In the genomic region with DNA sequence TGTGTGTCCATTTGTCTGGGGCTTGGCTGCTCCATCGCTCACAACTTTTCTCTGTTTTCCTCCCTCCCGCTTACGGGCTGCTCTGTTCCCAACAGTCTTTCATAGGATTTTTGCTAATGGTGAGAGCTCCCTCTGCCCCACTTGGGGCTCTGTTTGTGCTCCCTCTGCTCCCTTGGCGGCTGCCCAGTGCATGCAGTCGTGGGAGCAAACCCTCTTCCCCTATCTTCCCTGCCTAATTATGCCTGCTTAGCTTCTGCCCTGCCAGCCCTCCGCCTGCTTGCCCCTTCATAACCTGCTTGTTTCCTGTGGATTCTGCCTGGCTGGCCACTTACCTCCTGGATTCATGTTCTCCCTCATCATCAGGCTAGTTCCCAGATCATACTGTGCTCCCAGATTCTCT, we compare ENCODE assay signal across 19 cellular contexts. TPM values are rescaled to one million over a fixed set of nuclear protein-coding genes. Genes with fewer than 3 reads are reported as not detected.
"Had no signal": no experiment of that assay in that cellular context is flagged by ENCODE, and none has a peak within 500 bp of the region (broad histone marks: within the 10 kb centered on the region; RNA-seq: fewer than 3 reads in every experiment).

No MANE protein-coding gene starts in this region.

- H3K4me3 ChIP-seq: heart left ventricle, right lobe of liver, smooth muscle cell, stomach, thoracic aorta had no signal

- H3K27me3 Mint-ChIP-seq: dendritic cell treated with granulocyte-macrophage colony-stimulating factor and Interleukin-4, amounts not matched to agents 40 ng/mL and 50 ng/mL, for 4 days had no signal

- H3K9me3 Mint-ChIP-seq: activated T-helper 2 cell treated with anti-CD3 and anti-CD28 coated beads, Interferon-gamma antibody, Interleukin-2, Interleukin-4, amounts not matched to agents 10 μg/mL and 5 μg/mL and 100 μg/mL, durations not matched to agents 14 hours and 24 hours and 36 hours; dendritic cell treated with granulocyte-macrophage colony-stimulating factor and Interleukin-4, amounts not matched to agents 40 ng/mL and 50 ng/mL, for 4 days; nephron progenitor cell had no signal

- H3K9me3 ChIP-seq: heart left ventricle, right lobe of liver, stomach, thoracic aorta had no signal

- H3K4me3 Mint-ChIP-seq: dendritic cell treated with granulocyte-macrophage colony-stimulating factor and Interleukin-4, amounts not matched to agents 40 ng/mL and 50 ng/mL, for 4 days; nephron progenitor cell had no signal

- H3K27ac ChIP-seq: brain microvascular endothelial cell, epithelial cell of prostate, heart left ventricle, right lobe of liver, stomach, thoracic aorta had no signal

- H3K27ac Mint-ChIP-seq: activated T-helper 2 cell treated with anti-CD3 and anti-CD28 coated beads, Interferon-gamma antibody, Interleukin-2, Interleukin-4, amounts not matched to agents 10 μg/mL and 5 μg/mL and 100 μg/mL, durations not matched to agents 14 hours and 24 hours and 36 hours; dendritic cell treated with granulocyte-macrophage colony-stimulating factor and Interleukin-4, amounts not matched to agents 40 ng/mL and 50 ng/mL, for 4 days; nephron progenitor cell had no signal

- DNase-seq: activated CD4-positive, alpha-beta T cell treated with anti-CD3 and anti-CD28 coated beads for 1 hour; anterior cingulate cortex; brain microvascular endothelial cell; cerebellar nuclear complex; effector memory CD4-positive, alpha-beta T cell; foreskin melanocyte; heart left ventricle; mesendoderm; nephron progenitor cell; right lobe of liver; stimulated activated CD4-positive, alpha-beta T cell treated with anti-CD3 and anti-CD28 coated beads, Interleukin-4, amount 100 ng/mL, for 4 hours; stimulated activated CD8-positive, alpha-beta memory T cell treated with anti-CD3 and anti-CD28 coated beads, Interleukin-4, amount 100 ng/mL, for 48 hours; stomach had no signal

- H3K27me3 ChIP-seq: brain microvascular endothelial cell, heart left ventricle, right lobe of liver, stomach had no signal

RNA-seq across cellular contexts. Expression of a gene that starts 6.6 kb away (rescaled TPM):
- total RNA-seq: pulmonary artery endothelial cell had no signal
